ENCODE assay signal across 20 cellular contexts in genomic region chr3:115823083-115823482, GRCh38.
"Had no signal": no experiment of that assay in that cellular context is flagged by ENCODE, and none has a peak within 500 bp of the region (broad histone marks: within the 10 kb centered on the region; RNA-seq: fewer than 3 reads in every experiment).

No MANE protein-coding gene starts in this region.

- H3K4me2 ChIP-seq: hepatocyte had no signal

- DNase-seq: activated CD4-positive, alpha-beta T cell treated with anti-CD3 and anti-CD28 coated beads, Interleukin-2, amount 10 ng/mL, durations not matched to agents 24 days and 14 days; activated CD4-positive, CD25-positive, alpha-beta regulatory T cell; activated CD8-positive, alpha-beta memory T cell treated with anti-CD3 and anti-CD28 coated beads for 24 hours; activated naive CD4-positive, alpha-beta T cell treated with anti-CD3 and anti-CD28 coated beads, Interleukin-2, amount 10 ng/mL, durations not matched to agents 7 days and 5 days; amniotic stem cell; caudate nucleus; left ventricle myocardium superior; mesendoderm; nucleus accumbens; posterior cingulate gyrus; stimulated activated CD4-positive, alpha-beta T cell treated with anti-CD3 and anti-CD28 coated beads, Interleukin-15, amount 100 ng/mL, for 24 hours; stimulated activated CD4-positive, alpha-beta T cell treated with anti-CD3 and anti-CD28 coated beads, Interleukin-4, amount 100 ng/mL, for 1 hour had no signal

- H3K4me1 Mint-ChIP-seq: activated CD4-positive, alpha-beta T cell treated with anti-CD3 and anti-CD28 coated beads, Interleukin-2, amount 10 ng/mL, durations not matched to agents 24 days and 14 days; activated naive CD4-positive, alpha-beta T cell treated with anti-CD3 and anti-CD28 coated beads, Interleukin-2, amount 10 ng/mL, durations not matched to agents 7 days and 5 days; nephron had no signal

- H3K79me2 ChIP-seq: hepatocyte had no signal

- H3K9me3 Mint-ChIP-seq: activated CD4-positive, alpha-beta T cell treated with anti-CD3 and anti-CD28 coated beads, Interleukin-2, amount 10 ng/mL, durations not matched to agents 24 days and 14 days; activated naive CD4-positive, alpha-beta T cell treated with anti-CD3 and anti-CD28 coated beads, Interleukin-2, amount 10 ng/mL, durations not matched to agents 7 days and 5 days; nephron; stimulated activated naive CD8-positive, alpha-beta T cell treated with anti-CD3 and anti-CD28 coated beads, Interleukin-15, Interleukin-2, amounts not matched to agents 100 ng/mL and 50 ng/mL, for 24 hours; T-helper 2 cell treated with Interferon-gamma antibody and Interleukin-4, amounts not matched to agents 5 μg/mL and 100 μg/mL, for 36 hours; type B pancreatic cell had no signal

- H3K36me3 Mint-ChIP-seq: activated naive CD4-positive, alpha-beta T cell treated with anti-CD3 and anti-CD28 coated beads, Interleukin-2, amount 10 ng/mL, durations not matched to agents 7 days and 5 days; type B pancreatic cell had no signal

- ATAC-seq: left ventricle myocardium superior had no signal

- H3K4me3 Mint-ChIP-seq: activated CD4-positive, alpha-beta T cell treated with anti-CD3 and anti-CD28 coated beads, Interleukin-2, amount 10 ng/mL, durations not matched to agents 24 days and 14 days; activated naive CD4-positive, alpha-beta T cell treated with anti-CD3 and anti-CD28 coated beads, Interleukin-2, amount 10 ng/mL, durations not matched to agents 7 days and 5 days; nephron; stimulated activated naive CD8-positive, alpha-beta T cell treated with anti-CD3 and anti-CD28 coated beads, Interleukin-15, Interleukin-2, amounts not matched to agents 100 ng/mL and 50 ng/mL, for 24 hours; T-helper 2 cell treated with Interferon-gamma antibody and Interleukin-4, amounts not matched to agents 5 μg/mL and 100 μg/mL, for 36 hours; type B pancreatic cell had no signal

- H3K4me3 ChIP-seq: esophagus muscularis mucosa, hepatocyte, right atrium auricular region, skin epidermis had no signal

- H3K27ac Mint-ChIP-seq: activated CD4-positive, alpha-beta T cell treated with anti-CD3 and anti-CD28 coated beads, Interleukin-2, amount 10 ng/mL, durations not matched to agents 24 days and 14 days; activated naive CD4-positive, alpha-beta T cell treated with anti-CD3 and anti-CD28 coated beads, Interleukin-2, amount 10 ng/mL, durations not matched to agents 7 days and 5 days; nephron; stimulated activated naive CD8-positive, alpha-beta T cell treated with anti-CD3 and anti-CD28 coated beads, Interleukin-15, Interleukin-2, amounts not matched to agents 100 ng/mL and 50 ng/mL, for 24 hours; T-helper 2 cell treated with Interferon-gamma antibody and Interleukin-4, amounts not matched to agents 5 μg/mL and 100 μg/mL, for 36 hours; type B pancreatic cell had no signal

- H3K27me3 Mint-ChIP-seq: type B pancreatic cell had no signal

- H2AFZ ChIP-seq: hepatocyte had no signal

- H3K27ac ChIP-seq: esophagus muscularis mucosa, hepatocyte, right atrium auricular region, skin epidermis had no signal

- H3K27me3 ChIP-seq: esophagus muscularis mucosa, hepatocyte, right atrium auricular region had no signal

- H3K4me1 ChIP-seq: esophagus muscularis mucosa, right atrium auricular region had no signal

- H3K36me3 ChIP-seq: esophagus muscularis mucosa, right atrium auricular region had no signal

- H3K9me3 ChIP-seq: esophagus muscularis mucosa, right atrium auricular region had no signal
